ENCODE assay signal across 13 cellular contexts in the genomic region with DNA sequence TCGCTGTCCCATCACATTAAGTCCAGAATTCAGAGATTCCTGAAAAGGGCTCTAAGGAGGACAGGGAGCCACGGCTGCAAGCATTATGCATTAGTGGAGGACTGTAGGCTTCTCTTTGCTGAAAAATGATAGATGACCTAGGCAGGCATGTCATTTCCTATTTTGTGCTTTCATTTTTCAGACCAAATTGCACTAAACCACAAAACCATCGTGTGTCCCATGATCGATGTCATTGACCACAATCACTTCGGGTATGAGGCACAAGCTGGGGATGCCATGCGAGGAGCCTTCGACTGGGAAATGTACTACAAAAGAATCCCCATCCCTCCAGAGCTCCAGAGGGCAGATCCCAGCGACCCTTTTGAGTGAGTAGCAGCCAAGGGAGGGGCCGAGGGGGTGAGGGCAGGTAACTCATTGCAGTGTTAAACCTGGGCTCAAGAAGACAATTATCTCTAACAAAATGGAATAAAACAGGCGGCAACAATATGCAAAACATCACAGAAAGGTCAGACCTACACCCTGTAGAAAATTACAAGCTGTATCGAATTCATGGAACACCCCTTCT.
DNase-seq lines count a peak whose midpoint lies in the region; ATAC-seq and TF ChIP-seq lines count a peak whose summit lies in the region.
"Had no signal": no experiment of that assay in that cellular context is flagged by ENCODE, and none has a peak within 500 bp of the region (broad histone marks: within the 10 kb centered on the region; RNA-seq: fewer than 3 reads in every experiment).

No MANE protein-coding gene starts in this region.

- no peaks in the 10 kb centered on the region for H3K36me3 Mint-ChIP-seq in activated CD4-positive, alpha-beta T cell treated with anti-CD3 and anti-CD28 coated beads, Interleukin-2, amount 10 ng/mL, durations not matched to agents 7 days and 5 days (ENCODE audit: low read depth)

- H3K27me3 ChIP-seq in breast epithelium = no peaks in the 10 kb centered on the region
- no peaks in the 10 kb centered on the region for H3K27me3 ChIP-seq in BE2C
- H3K27me3 ChIP-seq: heart left ventricle, uterus had no signal

- no peak overlapping the region for H3K4me3 Mint-ChIP-seq in activated CD4-positive, alpha-beta T cell treated with anti-CD3 and anti-CD28 coated beads, Interleukin-2, amount 10 ng/mL, durations not matched to agents 7 days and 5 days
- H3K4me3 Mint-ChIP-seq: B cell had no signal

- H3K9me3 Mint-ChIP-seq in activated CD4-positive, alpha-beta T cell treated with anti-CD3 and anti-CD28 coated beads, Interleukin-2, amount 10 ng/mL, durations not matched to agents 7 days and 5 days = no peaks in the 10 kb centered on the region

- no peak for TF ChIP-seq POLR2A in breast epithelium (IDR thresholded peaks at IDR 0.05)

- POLR2A ChIA-PET in activated CD4-positive, alpha-beta T cell treated with anti-CD3 and anti-CD28 coated beads, Interleukin-2, amount 10 ng/mL, durations not matched to agents 7 days and 5 days (lab: Charles Lee) = no interaction called here

- H3K4me1 ChIP-seq in breast epithelium (no peaks in the 10 kb centered on the region), BE2C (no peaks in the 10 kb centered on the region; the same call in 1 of the 2 replicates)
- H3K4me1 ChIP-seq: heart left ventricle, uterus had no signal

- in situ Hi-C loops in GM13977 (cut with MboI; ENCODE audit: low pct_unique_long_range_greater_than_20kb, low sequenced_read_pairs, unreplicated experiment) = no loop called here

- CTCF ChIA-PET in activated CD4-positive, alpha-beta T cell treated with anti-CD3 and anti-CD28 coated beads, Interleukin-2, amount 10 ng/mL, durations not matched to agents 7 days and 5 days (lab: Charles Lee) = no interaction called here

- no peak for TF ChIP-seq CTCF in GM13977 (IDR thresholded peaks at IDR 0.05; ENCODE audit: extremely low read depth, insufficient read depth, missing control alignments)
- no peak for TF ChIP-seq CTCF in GM20000 (IDR thresholded peaks at IDR 0.05; ENCODE audit: extremely low read depth, missing control alignments)
- no peak for TF ChIP-seq CTCF in breast epithelium (IDR thresholded peaks at IDR 0.05)
- no peak for TF ChIP-seq CTCF in BE2C (IDR thresholded peaks at IDR 0.05; ENCODE audit: low read depth, low read length)

- H3K27ac ChIP-seq in breast epithelium = no peak overlapping the region
- H3K27ac ChIP-seq: heart left ventricle, uterus had no signal

- no peak overlapping the region for H3K4me3 ChIP-seq in breast epithelium
- H3K4me3 ChIP-seq in BE2C (ENCODE audit: low read depth, low read length) = no peak overlapping the region
- H3K4me3 ChIP-seq: heart left ventricle, uterus had no signal

- H3K27ac Mint-ChIP-seq in activated CD4-positive, alpha-beta T cell treated with anti-CD3 and anti-CD28 coated beads, Interleukin-2, amount 10 ng/mL, durations not matched to agents 7 days and 5 days = no peak overlapping the region
- H3K27ac Mint-ChIP-seq: B cell had no signal

- peak; percentile 6 for DNase-seq in GM13977 (ENCODE audit: low spot score)
- peak; percentile 13 for DNase-seq in GM20000 (ENCODE audit: low spot score)
- peak; percentile 71 for DNase-seq in NOMO-1 treated with dmso at 0.1 percent for 144 hours (lab: John Stamatoyannopoulos, UW; ENCODE audit: unreplicated experiment)
- no peak for DNase-seq in breast epithelium (ENCODE audit: low spot score in 2 of 2)
- no peak for DNase-seq in activated CD4-positive, alpha-beta T cell treated with anti-CD3 and anti-CD28 coated beads, Interleukin-2, amount 10 ng/mL, durations not matched to agents 7 days and 5 days
- no peak for DNase-seq in BE2C
- DNase-seq: heart left ventricle; NCI-H1105; stimulated activated CD4-positive, alpha-beta T cell treated with anti-CD3 and anti-CD28 coated beads, Interleukin-4, amount 100 ng/mL, for 1 hour; uterus had no signal

- no peaks in the 10 kb centered on the region for H3K36me3 ChIP-seq in breast epithelium
- H3K36me3 ChIP-seq in BE2C = no peaks in the 10 kb centered on the region
- H3K36me3 ChIP-seq: heart left ventricle, uterus had no signal

- intact Hi-C loops in breast epithelium (cut with DNase I; ENCODE audit: low total_unique reads) = no loop called here

- H3K27me3 Mint-ChIP-seq in activated CD4-positive, alpha-beta T cell treated with anti-CD3 and anti-CD28 coated beads, Interleukin-2, amount 10 ng/mL, durations not matched to agents 7 days and 5 days = no peaks in the 10 kb centered on the region
- H3K27me3 Mint-ChIP-seq: B cell had no signal

- H3K9me3 ChIP-seq in breast epithelium = no peaks in the 10 kb centered on the region
- H3K9me3 ChIP-seq in BE2C = no peaks in the 10 kb centered on the region
- H3K9me3 ChIP-seq: heart left ventricle, uterus had no signal

- peak; percentile 84 for ATAC-seq in HG03064 (IDR thresholded peaks at IDR 0.05; ENCODE audit: low read depth, unreplicated experiment)
- ATAC-seq in activated CD4-positive, CD25-positive, alpha-beta regulatory T cell treated with anti-CD3 and anti-CD28 coated beads, Interleukin-2, amount 50 U/mL, for 24 hours = no peak
- ATAC-seq: heart left ventricle had no signal

- peaks cover 2% of the 10 kb centered on the region for H3K4me1 Mint-ChIP-seq in activated CD4-positive, alpha-beta T cell treated with anti-CD3 and anti-CD28 coated beads, Interleukin-2, amount 10 ng/mL, durations not matched to agents 7 days and 5 days
- H3K4me1 Mint-ChIP-seq: B cell had no signal

Comparison
In these comparisons a context has a peak if more than half of its experiments do, and no peak if none do; other contexts are left out.
1. DNase-seq: peak in GM13977 (single experiment), GM20000 (single experiment) and NOMO-1 treated with dmso at 0.1 percent for 144 hours (single experiment); none in breast epithelium (0 of 2), activated CD4-positive, alpha-beta T cell treated with anti-CD3 and anti-CD28 coated beads, Interleukin-2, amount 10 ng/mL, durations not matched to agents 7 days and 5 days (single experiment) and BE2C (single experiment).